In the genomic region with DNA sequence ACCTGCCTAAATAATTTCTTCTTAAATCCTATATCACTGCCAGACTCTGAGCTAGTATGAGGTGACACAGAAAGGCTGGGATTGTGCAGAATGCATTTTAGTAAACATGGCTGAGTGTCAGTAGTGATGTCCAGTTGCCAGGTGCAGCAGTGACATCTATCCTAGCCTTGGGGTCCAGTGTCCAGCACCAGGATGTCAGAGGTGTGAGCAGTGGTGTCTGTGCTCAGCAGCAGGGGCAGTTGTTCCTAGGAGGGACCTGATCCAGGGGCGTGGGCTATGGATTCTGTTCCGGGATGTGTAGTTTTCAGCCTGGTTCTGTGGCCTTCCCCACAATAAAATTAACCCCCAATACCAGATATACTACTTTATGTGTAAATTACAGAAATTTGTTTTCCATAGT, we compare ENCODE assay signal across 18 cellular contexts.
"Had no signal": no experiment of that assay in that cellular context is flagged by ENCODE, and none has a peak within 500 bp of the region (broad histone marks: within the 10 kb centered on the region; RNA-seq: fewer than 3 reads in every experiment).

No MANE protein-coding gene starts in this region.

- H3K36me3 ChIP-seq: cardiac muscle cell had no signal

- H3K27me3 ChIP-seq: cardiac muscle cell, esophagus squamous epithelium, spleen, tibial artery had no signal

- H3K27ac Mint-ChIP-seq: activated naive CD8-positive, alpha-beta T cell treated with anti-CD3 and anti-CD28 coated beads, Interleukin-2, amount 10 ng/mL, durations not matched to agents 7 days and 5 days; dendritic cell treated with granulocyte-macrophage colony-stimulating factor and Interleukin-4, amounts not matched to agents 40 ng/mL and 50 ng/mL, for 4 days; nephron had no signal

- DNase-seq: activated CD4-positive, alpha-beta T cell treated with anti-CD3 and anti-CD28 coated beads, Interleukin-2, amount 10 ng/mL, durations not matched to agents 7 days and 5 days; activated CD8-positive, alpha-beta memory T cell treated with anti-CD3 and anti-CD28 coated beads for 24 hours; activated naive CD8-positive, alpha-beta T cell treated with anti-CD3 and anti-CD28 coated beads, Interleukin-2, amount 10 ng/mL, durations not matched to agents 7 days and 5 days; amygdala; effector CD8-positive, alpha-beta T cell; esophagus squamous epithelium; left ventricle myocardium superior; mesenchymal stem cell; nucleus accumbens; spleen; stimulated activated naive CD8-positive, alpha-beta T cell treated with anti-CD3 and anti-CD28 coated beads, Interleukin-15, Interleukin-2, amounts not matched to agents 100 U/mL and 50 U/mL, for 24 hours; substantia nigra; T-helper 1 cell; T1000; tibial artery had no signal

- H3K4me3 Mint-ChIP-seq: activated CD4-positive, alpha-beta T cell treated with anti-CD3 and anti-CD28 coated beads, Interleukin-2, amount 10 ng/mL, durations not matched to agents 7 days and 5 days; activated naive CD8-positive, alpha-beta T cell treated with anti-CD3 and anti-CD28 coated beads, Interleukin-2, amount 10 ng/mL, durations not matched to agents 7 days and 5 days; dendritic cell treated with granulocyte-macrophage colony-stimulating factor and Interleukin-4, amounts not matched to agents 40 ng/mL and 50 ng/mL, for 4 days; nephron had no signal

- ATAC-seq: left ventricle myocardium superior; stimulated activated naive CD8-positive, alpha-beta T cell treated with anti-CD3 and anti-CD28 coated beads, Interleukin-15, Interleukin-2, amounts not matched to agents 100 U/mL and 50 U/mL, for 24 hours had no signal

- H3K9me3 ChIP-seq: tibial artery had no signal

- H3K4me1 Mint-ChIP-seq: nephron had no signal

- H3K4me3 ChIP-seq: cardiac muscle cell, esophagus squamous epithelium, spleen, tibial artery had no signal

- H3K27me3 Mint-ChIP-seq: activated naive CD8-positive, alpha-beta T cell treated with anti-CD3 and anti-CD28 coated beads, Interleukin-2, amount 10 ng/mL, durations not matched to agents 7 days and 5 days had no signal

- H3K27ac ChIP-seq: cardiac muscle cell, esophagus squamous epithelium, spleen, tibial artery had no signal
